In the genomic region with DNA sequence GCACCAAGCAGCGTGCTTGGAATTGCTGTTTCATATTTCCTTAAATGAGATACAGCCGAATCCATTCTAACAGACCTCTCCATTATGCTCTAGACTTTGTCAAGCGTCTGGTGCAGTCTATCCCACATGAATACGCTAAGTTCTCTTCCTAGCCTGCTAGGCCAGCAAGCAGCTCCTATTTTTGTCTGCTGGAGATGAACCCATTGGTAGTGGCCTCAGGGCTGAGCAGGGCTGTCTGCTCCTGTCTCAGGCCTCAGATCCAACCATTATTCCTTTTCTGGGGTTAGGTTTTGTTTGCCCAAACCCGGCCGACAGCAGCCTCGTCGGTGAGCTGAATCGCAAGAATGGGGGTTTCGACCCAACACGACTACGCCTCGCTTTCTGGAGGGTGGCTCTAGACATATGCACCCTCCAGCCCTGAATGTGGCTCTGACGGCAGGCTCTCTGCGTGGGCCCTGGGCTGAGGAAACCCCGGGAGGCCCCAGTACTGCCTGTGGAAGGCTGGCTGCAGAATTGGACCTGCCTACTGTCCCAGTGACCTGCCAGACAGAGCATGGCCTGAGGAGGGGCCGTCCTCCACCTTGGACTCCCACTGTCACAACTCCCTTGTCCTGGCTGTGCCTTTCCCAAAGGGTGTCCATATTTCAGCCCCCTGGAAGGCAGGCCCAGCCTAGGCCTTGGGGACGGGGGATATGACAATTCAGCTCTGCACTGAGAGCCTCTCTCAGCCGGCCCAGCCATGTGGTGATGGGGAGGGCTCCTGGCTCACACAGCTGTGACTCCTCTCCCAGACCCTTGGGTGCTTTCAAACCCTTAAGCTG, we compare ENCODE assay signal across 1 cellular context.
TF ChIP-seq lines count a peak whose summit lies in the region.

No MANE protein-coding gene starts in this region.

TF ChIP-seq in IMR-90, 13 proteins besides CTCF, POLR2A, EP300 and RAD21:
- TF ChIP-seq MAFK (IDR thresholded peaks at IDR 0.05; ENCODE audit: low read depth, low read length) = no peak
- no peak for TF ChIP-seq RFX5 (IDR thresholded peaks at IDR 0.05; ENCODE audit: low read depth, low read length)
- no peak for TF ChIP-seq CEBPB (IDR thresholded peaks at IDR 0.05; ENCODE audit: low read depth, low read length)
- TF ChIP-seq ELK1 (IDR thresholded peaks at IDR 0.05; ENCODE audit: borderline replicate concordance, low read depth, low read length) = no peak
- no peak for TF ChIP-seq CHD1 (IDR thresholded peaks at IDR 0.05; ENCODE audit: low read depth, low read length)
- TF ChIP-seq BHLHE40 (IDR thresholded peaks at IDR 0.05; ENCODE audit: low read depth, low read length) = no peak
- TF ChIP-seq FOS (IDR thresholded peaks at IDR 0.05; ENCODE audit: low read depth, low read length) = no peak
- no peak for TF ChIP-seq USF2 (IDR thresholded peaks at IDR 0.05; ENCODE audit: low read depth, low read length)
